ENCODE assay signal across 21 cellular contexts in genomic region chr11:44652901-44653644, GRCh38.
"Had no signal": no experiment of that assay in that cellular context is flagged by ENCODE, and none has a peak within 500 bp of the region (broad histone marks: within the 10 kb centered on the region; RNA-seq: fewer than 3 reads in every experiment).

No MANE protein-coding gene starts in this region.

- DNase-seq: activated CD4-positive, alpha-beta T cell treated with anti-CD3 and anti-CD28 coated beads for 48 hours; activated CD4-positive, alpha-beta T cell treated with anti-CD3 and anti-CD28 coated beads, Interleukin-2, amount 50 U/mL, for 48 hours; activated CD8-positive, alpha-beta memory T cell treated with anti-CD3 and anti-CD28 coated beads for 24 hours; activated gamma-delta T cell; activated naive CD4-positive, alpha-beta T cell treated with anti-CD3 and anti-CD28 coated beads for 36 hours; activated T-cell treated with anti-CD3 and anti-CD28 coated beads for 4 hours; activated T-cell treated with anti-CD3 and anti-CD28 coated beads, Interleukin-2, amount 50 U/mL, for 48 hours; amygdala; NCI-H1092; NCI-H1417; NCI-H1930; NCI-H2171 treated with DMSO at 0.1 percent for 48 hours; NCI-H226; NCI-H510A; NCI-H526 treated with DMSO at 0.1 percent for 48 hours; NCI-H82; SIG-M5; T-cell; T-helper 2 cell had no signal

- H3K27ac ChIP-seq: VCaP had no signal

- ATAC-seq: activated T-helper 17 cell treated with anti-CD3 and anti-CD28 coated beads, Interleukin-2, amount 50 U/mL, for 72 hours; T-cell had no signal
